ENCODE assay signal across 24 cellular contexts in genomic region chr5:36359267-36359666, GRCh38.
DNase-seq lines count a peak whose midpoint lies in the region; ATAC-seq and TF ChIP-seq lines count a peak whose summit lies in the region.
"Had no signal": no experiment of that assay in that cellular context is flagged by ENCODE, and none has a peak within 500 bp of the region (broad histone marks: within the 10 kb centered on the region; RNA-seq: fewer than 3 reads in every experiment).

No MANE protein-coding gene starts in this region.

- H3K36me3 ChIP-seq in BLaER1 (no peaks in the 10 kb centered on the region), MM.1S (replicated peaks; ENCODE audit: insufficient read depth, low read length) (no peaks in the 10 kb centered on the region)
- H3K36me3 ChIP-seq: brain microvascular endothelial cell, left lung, prostate gland, thoracic aorta had no signal

- H3K9me3 Mint-ChIP-seq in nephron = no peaks in the 10 kb centered on the region
- H3K9me3 Mint-ChIP-seq: neural crest cell had no signal

- H3K79me2 ChIP-seq in MM.1S (ENCODE audit: low read length) = no peaks in the 10 kb centered on the region
- H3K79me2 ChIP-seq: hepatocyte had no signal

- H4K20me1 ChIP-seq in BLaER1 (no peaks in the 10 kb centered on the region), MM.1S (ENCODE audit: insufficient read depth, low read length) (no peaks in the 10 kb centered on the region)

- no peaks in the 10 kb centered on the region for H3K36me3 Mint-ChIP-seq in nephron (ENCODE audit: low read depth)

- H3K27ac Mint-ChIP-seq in nephron = peak overlapping the region in 2 of 3 experiments; percentile 68 to 75

- H3K27ac ChIP-seq in BLaER1 (peak overlapping the region; percentile 48; the same call in 1 of the 2 replicates), MM.1S (ENCODE audit: low read length) (peak overlapping the region; percentile 79; the same call in 1 of the 2 replicates)
- H3K27ac ChIP-seq: brain microvascular endothelial cell, hepatocyte, left lung, prostate gland, skin epidermis, thoracic aorta had no signal

- no peak for ATAC-seq in GM21526 (IDR thresholded peaks at IDR 0.05; ENCODE audit: low FRiP score, unreplicated experiment)
- ATAC-seq: left lung had no signal

- peaks cover 41% of the 10 kb centered on the region for H3K4me1 Mint-ChIP-seq in nephron

- H3K4me1 ChIP-seq in BLaER1 (peaks cover 68% of the 10 kb centered on the region), MM.1S (ENCODE audit: low read length) (peaks cover 25% of the 10 kb centered on the region)
- H3K4me1 ChIP-seq: left lung, prostate gland had no signal

- no peak overlapping the region for H3K9ac ChIP-seq in BLaER1
- H3K9ac ChIP-seq in MM.1S (ENCODE audit: low read length) = no peak overlapping the region

- H3K27me3 ChIP-seq in BLaER1 (no peaks in the 10 kb centered on the region), MM.1S (replicated peaks; ENCODE audit: insufficient read depth, low read length) (no peaks in the 10 kb centered on the region)
- H3K27me3 ChIP-seq: brain microvascular endothelial cell, hepatocyte, left lung had no signal

- H3K4me3 ChIP-seq in BLaER1 (no peak overlapping the region), MM.1S (ENCODE audit: low read length) (no peak overlapping the region), choroid plexus epithelial cell (ENCODE audit: low read depth, low read length) (no peak overlapping the region)
- H3K4me3 ChIP-seq: hepatocyte, left lung, prostate gland, skin epidermis, thoracic aorta had no signal

- H3F3A ChIP-seq in MM.1S (ENCODE audit: insufficient read depth, low read length) = peaks cover 10% of the 10 kb centered on the region

- no peaks in the 10 kb centered on the region for H3K27me3 Mint-ChIP-seq in nephron (ENCODE audit: low read depth)

- H3K4me3 Mint-ChIP-seq in nephron = no peak overlapping the region
- H3K4me3 Mint-ChIP-seq: neural crest cell had no signal

- H3K4me2 ChIP-seq in BLaER1 (peak overlapping the region; percentile 58), MM.1S (ENCODE audit: low read depth, low read length) (no peak overlapping the region)
- H3K4me2 ChIP-seq: hepatocyte had no signal

- H3K9me3 ChIP-seq in BLaER1 = no peaks in the 10 kb centered on the region
- no peaks in the 10 kb centered on the region for H3K9me3 ChIP-seq in MM.1S (replicated peaks; ENCODE audit: insufficient read depth, low read length)
- H3K9me3 ChIP-seq: left lung, prostate gland, thoracic aorta had no signal

- DNase-seq in MM.1S (no peak), choroid plexus epithelial cell (ENCODE audit: low read depth) (peak; percentile 69), Kasumi-1 (lab: John Stamatoyannopoulos, UW) (no peak), HPDE6-E6E7 (ENCODE audit: extremely low spot score) (no peak), T1000 (lab: John Stamatoyannopoulos, UW) (no peak)
- DNase-seq: activated CD4-positive, CD25-positive, alpha-beta regulatory T cell treated with anti-CD3 and anti-CD28 coated beads, Interleukin-2, amount 50 U/mL, for 72 hours; activated gamma-delta T cell; brain microvascular endothelial cell; effector CD8-positive, alpha-beta T cell; KG1; left lung; NCI-H1694; NCI-H2171 treated with DMSO at 0.1 percent for 48 hours; NCI-H524 treated with DMSO at 0.1 percent for 48 hours; stimulated activated CD4-positive, alpha-beta T cell treated with anti-CD3 and anti-CD28 coated beads, Interleukin-4, amount 100 ng/mL, for 1 hour; stimulated activated naive CD4-positive, alpha-beta T cell treated with Interleukin-2 at 50 U/mL for 16 hours had no signal

- no peaks in the 10 kb centered on the region for H3K9me2 ChIP-seq in MM.1S (replicated peaks; ENCODE audit: insufficient read depth, low read length)

- H2AFZ ChIP-seq in MM.1S (ENCODE audit: low read length) = no peak overlapping the region
- H2AFZ ChIP-seq: hepatocyte had no signal

- no peak for TF ChIP-seq CTCF in MM.1S (IDR thresholded peaks at IDR 0.05; ENCODE audit: low read length)
- TF ChIP-seq CTCF in choroid plexus epithelial cell (conservative IDR thresholded peaks at IDR 0.05; ENCODE audit: low read depth, low read length) = no peak
- TF ChIP-seq CTCF in nephron (IDR thresholded peaks at IDR 0.05; ENCODE audit: unreplicated experiment in 3 of 3) = no peak
